ENCODE assay signal across 22 cellular contexts in genomic region chr1:149879556-149879955, GRCh38. TPM values are rescaled to one million over a fixed set of nuclear protein-coding genes. Genes with fewer than 3 reads are reported as not detected.
DNase-seq lines count a peak whose midpoint lies in the region; ATAC-seq and TF ChIP-seq lines count a peak whose summit lies in the region.
"Had no signal": no experiment of that assay in that cellular context is flagged by ENCODE, and none has a peak within 500 bp of the region (broad histone marks: within the 10 kb centered on the region; RNA-seq: fewer than 3 reads in every experiment).

No MANE protein-coding gene starts in this region.

- no peak for TF ChIP-seq POLR2A in spleen (IDR thresholded peaks at IDR 0.05)

- peaks cover 6 to 32% (median 11%) of the 10 kb centered on the region in 6 donors for H3K4me1 ChIP-seq in spleen

- peak; percentile 12 for DNase-seq in activated T-cell treated with anti-CD3 and anti-CD28 coated beads, Interleukin-2, amount 50 U/mL, for 4 hours
- DNase-seq in activated T-cell treated with anti-CD3 and anti-CD28 coated beads for 4 hours (no peak), spleen (no peak), NCI-H345 treated with DMSO at 0.1 percent for 48 hours (lab: John Stamatoyannopoulos, UW; ENCODE audit: unreplicated experiment) (no peak), cortex of kidney (lab: John Stamatoyannopoulos, UW) (no peak)
- no peak for DNase-seq in activated T-helper 2 cell treated with anti-CD3 and anti-CD28 coated beads, Interferon-gamma antibody, Interleukin-2, Interleukin-4, amounts not matched to agents 10 μg/mL and 5 μg/mL and 100 μg/mL, durations not matched to agents 14 hours and 24 hours and 36 hours (ENCODE audit: low spot score)
- DNase-seq in NK-92 treated with Interleukin-12 subunit alpha and Interleukin-12 subunit beta, amount 100 ng/mL, for 24 hours (lab: John Stamatoyannopoulos, UW), result no peak
- DNase-seq: activated CD4-positive, alpha-beta T cell treated with anti-CD3 and anti-CD28 coated beads for 1 hour; H7; mammary epithelial cell; naive B cell; NCI-H1105; NCI-H2029; NCI-H2227 treated with DMSO at 0.1 percent for 48 hours; OCI-M1; ovary; upper lobe of right lung had no signal

- no peaks in the 10 kb centered on the region for H3K27me3 ChIP-seq in spleen (replicated peaks in 1 of 7)
- H3K27me3 ChIP-seq: breast epithelium, ovary, upper lobe of right lung had no signal

- intact Hi-C loops in activated T-helper 2 cell treated with anti-CD3 and anti-CD28 coated beads, Interferon-gamma antibody, Interleukin-2, Interleukin-4, amounts not matched to agents 10 μg/mL and 5 μg/mL and 100 μg/mL, durations not matched to agents 14 hours and 24 hours and 36 hours (cut with micrococcal nuclease), result no loop called here
- intact Hi-C loops in spleen (cut with DNase I; ENCODE audit: low total_unique reads), result no loop called here

- H3K27ac ChIP-seq in KOPT-K1 (ENCODE audit: low read depth, low read length, poor library complexity, severe bottlenecking) (peak overlapping the region; percentile 80), spleen (peak overlapping the region in 6 of 8 donors; percentile 5 to 76 (median 41))
- H3K27ac ChIP-seq: breast epithelium, HL-60, ovary, upper lobe of right lung had no signal

- H3K36me3 ChIP-seq in KOPT-K1 (ENCODE audit: insufficient read depth, low read length) (no peaks in the 10 kb centered on the region), spleen (no peaks in the 10 kb centered on the region)
- H3K36me3 ChIP-seq: breast epithelium, ovary, upper lobe of right lung had no signal

- WGBS in spleen, 5 donors, result 64 to 87% (median 83%) methylated on average over 1 of the region's 1 CpG

- no peaks in the 10 kb centered on the region for H3K36me3 Mint-ChIP-seq in activated T-cell treated with anti-CD3 and anti-CD28 coated beads, Interleukin-2, amount 50 U/mL, for 4 hours (ENCODE audit: insufficient read depth)
- no peaks in the 10 kb centered on the region for H3K36me3 Mint-ChIP-seq in activated T-helper 2 cell treated with anti-CD3 and anti-CD28 coated beads, Interferon-gamma antibody, Interleukin-2, Interleukin-4, amounts not matched to agents 10 μg/mL and 5 μg/mL and 100 μg/mL, durations not matched to agents 14 hours and 24 hours and 36 hours (ENCODE audit: low read depth)
- H3K36me3 Mint-ChIP-seq: naive B cell had no signal

- no peak overlapping the region for H3K4me3 Mint-ChIP-seq in activated T-cell treated with anti-CD3 and anti-CD28 coated beads, Interleukin-2, amount 50 U/mL, for 4 hours
- peak overlapping the region; percentile 20 for H3K4me3 Mint-ChIP-seq in activated T-helper 2 cell treated with anti-CD3 and anti-CD28 coated beads, Interferon-gamma antibody, Interleukin-2, Interleukin-4, amounts not matched to agents 10 μg/mL and 5 μg/mL and 100 μg/mL, durations not matched to agents 14 hours and 24 hours and 36 hours (ENCODE audit: low read depth)

- no peaks in the 10 kb centered on the region for H3K9me3 Mint-ChIP-seq in activated T-cell treated with anti-CD3 and anti-CD28 coated beads, Interleukin-2, amount 50 U/mL, for 4 hours
- no peaks in the 10 kb centered on the region for H3K9me3 Mint-ChIP-seq in activated T-helper 2 cell treated with anti-CD3 and anti-CD28 coated beads, Interferon-gamma antibody, Interleukin-2, Interleukin-4, amounts not matched to agents 10 μg/mL and 5 μg/mL and 100 μg/mL, durations not matched to agents 14 hours and 24 hours and 36 hours
- H3K9me3 Mint-ChIP-seq: naive B cell had no signal

- no peak overlapping the region for H3K4me3 ChIP-seq in spleen
- H3K4me3 ChIP-seq: breast epithelium, ovary, upper lobe of right lung had no signal

- H3K27me3 Mint-ChIP-seq in activated T-cell treated with anti-CD3 and anti-CD28 coated beads, Interleukin-2, amount 50 U/mL, for 4 hours (ENCODE audit: low read depth), result no peaks in the 10 kb centered on the region
- H3K27me3 Mint-ChIP-seq in activated T-helper 2 cell treated with anti-CD3 and anti-CD28 coated beads, Interferon-gamma antibody, Interleukin-2, Interleukin-4, amounts not matched to agents 10 μg/mL and 5 μg/mL and 100 μg/mL, durations not matched to agents 14 hours and 24 hours and 36 hours (ENCODE audit: low read depth), result no peaks in the 10 kb centered on the region
- H3K27me3 Mint-ChIP-seq: naive B cell had no signal

- no peaks in the 10 kb centered on the region for H3K9me3 ChIP-seq in KOPT-K1 (ENCODE audit: insufficient read depth, low read length, poor library complexity, severe bottlenecking)
- no peaks in the 10 kb centered on the region for H3K9me3 ChIP-seq in spleen
- H3K9me3 ChIP-seq: breast epithelium, ovary, upper lobe of right lung had no signal

- peaks cover 27% of the 10 kb centered on the region for H3K4me1 Mint-ChIP-seq in activated T-cell treated with anti-CD3 and anti-CD28 coated beads, Interleukin-2, amount 50 U/mL, for 4 hours (ENCODE audit: low read depth)
- peaks cover 24% of the 10 kb centered on the region for H3K4me1 Mint-ChIP-seq in activated T-helper 2 cell treated with anti-CD3 and anti-CD28 coated beads, Interferon-gamma antibody, Interleukin-2, Interleukin-4, amounts not matched to agents 10 μg/mL and 5 μg/mL and 100 μg/mL, durations not matched to agents 14 hours and 24 hours and 36 hours (ENCODE audit: low read depth)

- TF ChIP-seq CTCF in spleen (IDR thresholded peaks at IDR 0.05 in 8 of 11, conservative IDR thresholded peaks at IDR 0.05 in 3 of 11), result no peak

- peak overlapping the region; percentile 82 for H3K27ac Mint-ChIP-seq in activated T-helper 2 cell treated with anti-CD3 and anti-CD28 coated beads, Interferon-gamma antibody, Interleukin-2, Interleukin-4, amounts not matched to agents 10 μg/mL and 5 μg/mL and 100 μg/mL, durations not matched to agents 14 hours and 24 hours and 36 hours

- ATAC-seq in activated T-cell treated with anti-CD3 and anti-CD28 coated beads, Interleukin-2, amount 50 U/mL, for 4 hours, result no peak
- ATAC-seq: HepG2, Right ventricle myocardium inferior, upper lobe of right lung had no signal

RNA-seq across cellular contexts. Expression of gene BOLA1, which starts 19.8 kb away (rescaled TPM):
- 10 to 100 TPM; 15.7 to 18.9 (median 17.9) TPM for total RNA-seq in activated T-cell treated with anti-CD3 and anti-CD28 coated beads, Interleukin-2, amount 50 U/mL, for 4 hours
- 23.6 and 26.6 TPM in 2 replicates for total RNA-seq in activated T-helper 2 cell treated with anti-CD3 and anti-CD28 coated beads, Interferon-gamma antibody, Interleukin-2, Interleukin-4, amounts not matched to agents 10 μg/mL and 5 μg/mL and 100 μg/mL, durations not matched to agents 14 hours and 24 hours and 36 hours
- 10 to 100 TPM in 6 of 7 donors, 1 to 10 TPM in 1; 8.3 to 22.6 (median 14.7) TPM for total RNA-seq in spleen
- polyA plus RNA-seq in spleen, result 10 to 100 TPM; 27.1 to 34.6 (median 33.9) TPM

RNA-seq across cellular contexts. Expression of gene SV2A, which starts 38.1 kb away (rescaled TPM):
- total RNA-seq in activated T-cell treated with anti-CD3 and anti-CD28 coated beads, Interleukin-2, amount 50 U/mL, for 4 hours, result 1 to 10 TPM; 4.8 to 5.4 (median 5.0) TPM
- total RNA-seq in activated T-helper 2 cell treated with anti-CD3 and anti-CD28 coated beads, Interferon-gamma antibody, Interleukin-2, Interleukin-4, amounts not matched to agents 10 μg/mL and 5 μg/mL and 100 μg/mL, durations not matched to agents 14 hours and 24 hours and 36 hours, result 17.9 and 18.4 TPM in 2 replicates
- total RNA-seq in spleen, result 1 to 10 TPM; 1.1 to 3.7 (median 2.5) TPM
- under 1 TPM; 0.43 to 0.90 (median 0.64) TPM for polyA plus RNA-seq in spleen

RNA-seq across cellular contexts. Expression of gene SF3B4, which starts 48.0 kb away (rescaled TPM):
- 100 to 1,000 TPM; 129 to 135 (median 130) TPM for total RNA-seq in activated T-cell treated with anti-CD3 and anti-CD28 coated beads, Interleukin-2, amount 50 U/mL, for 4 hours
- 109 and 113 TPM in 2 replicates for total RNA-seq in activated T-helper 2 cell treated with anti-CD3 and anti-CD28 coated beads, Interferon-gamma antibody, Interleukin-2, Interleukin-4, amounts not matched to agents 10 μg/mL and 5 μg/mL and 100 μg/mL, durations not matched to agents 14 hours and 24 hours and 36 hours
- total RNA-seq in spleen, result 10 to 100 TPM; 17.6 to 43.8 (median 40.5) TPM
- polyA plus RNA-seq in spleen, result 10 to 100 TPM; 19.7 to 27.8 (median 24.6) TPM

RNA-seq across cellular contexts. Expression of gene MTMR11, which starts 57.1 kb away (rescaled TPM):
- total RNA-seq in activated T-cell treated with anti-CD3 and anti-CD28 coated beads, Interleukin-2, amount 50 U/mL, for 4 hours, result 1 to 10 TPM; 1.3 to 2.5 (median 2.0) TPM
- 5.2 and 5.5 TPM in 2 replicates for total RNA-seq in activated T-helper 2 cell treated with anti-CD3 and anti-CD28 coated beads, Interferon-gamma antibody, Interleukin-2, Interleukin-4, amounts not matched to agents 10 μg/mL and 5 μg/mL and 100 μg/mL, durations not matched to agents 14 hours and 24 hours and 36 hours
- 10 to 100 TPM in 2 of 7 donors, 1 to 10 TPM in 5; 4.4 to 16.2 (median 6.6) TPM for total RNA-seq in spleen
- polyA plus RNA-seq in spleen, result 1 to 10 TPM; 1.4 to 3.3 (median 2.1) TPM
